In genomic region chr17:65055280-65055707, GRCh38 we compare ENCODE assay signal across 8 cellular contexts. TPM values are rescaled to one million over a fixed set of nuclear protein-coding genes. Genes with fewer than 3 reads are reported as not detected.
A peak's percentile ranks its signal among the peaks of the same experiment; 100 is the strongest.
DNase-seq lines count a peak whose midpoint lies in the region; ATAC-seq, FAIRE-seq and TF ChIP-seq lines count a peak whose summit lies in the region.

No MANE protein-coding gene starts in this region.

- no peak overlapping the region for H2AK5ac ChIP-seq in H1 (ENCODE audit: low read depth, low read length)

- H3K27me3 ChIP-seq in BLaER1 treated with 17β-estradiol and CSF1 and Interleukin-3, amounts not matched to agents 10 nM and 100 nM, result no peaks in the 10 kb centered on the region
- H3K27me3 ChIP-seq in H1 (replicated peaks in 1 of 4; ENCODE audit: control insufficient read depth in 3 of 4, extremely low read depth in 1 of 4, insufficient read depth in 3 of 4, low read length in 3 of 4) (no peaks in the 10 kb centered on the region), neuron (ENCODE audit: insufficient read depth, low read length) (no peaks in the 10 kb centered on the region)

- H2BK5ac ChIP-seq in H1 (ENCODE audit: low read depth, low read length), result no peak overlapping the region

- no peak for FAIRE-seq in H1 (lab: Jason Lieb, UNC)

- peak overlapping the region; percentile 96 to 99 (median 97) for H3K9ac ChIP-seq in BLaER1 treated with 17β-estradiol and CSF1 and Interleukin-3, amounts not matched to agents 10 nM and 100 nM
- H3K9ac ChIP-seq in H1 (replicated peaks in 1 of 4; ENCODE audit: extremely low read depth in 1 of 4, low read depth in 3 of 4, low read length in 3 of 4), result peak overlapping the region in 3 of 4 experiments; percentile 41 to 66 (median 44)

- H2BK120ac ChIP-seq in H1 (replicated peaks; ENCODE audit: low read depth, low read length), result no peak overlapping the region

- H3K14ac ChIP-seq in H1 (ENCODE audit: insufficient read length), result no peak overlapping the region

- H2BK15ac ChIP-seq in H1 (ENCODE audit: low read length), result 0 out of 2 replicates have a peak overlapping the region, but pooled peaks have one; percentile 40

- H3K4me1 ChIP-seq in BLaER1 treated with 17β-estradiol and CSF1 and Interleukin-3, amounts not matched to agents 10 nM and 100 nM, result peaks cover 37 to 63% (median 49%) of the 10 kb centered on the region in 10 experiments
- H3K4me1 ChIP-seq in OCI-LY7 (ENCODE audit: insufficient read depth, low read length, poor library complexity, severe bottlenecking) (peaks cover 60% of the 10 kb centered on the region), H1 (replicated peaks in 1 of 4; ENCODE audit: control insufficient read depth in 3 of 4, insufficient read depth in 4 of 4, low read length in 3 of 4) (peaks cover 4 to 10% (median 6%) of the 10 kb centered on the region in 4 experiments; a peak in 5 of 7 replicates), neuron (ENCODE audit: insufficient read depth, low read length) (peaks cover 15% of the 10 kb centered on the region)

- H3K4me2 ChIP-seq in BLaER1 treated with 17β-estradiol and CSF1 and Interleukin-3, amounts not matched to agents 10 nM and 100 nM, result peak overlapping the region; percentile 62 to 98 (median 85)
- H3K4me2 ChIP-seq in OCI-LY7 (ENCODE audit: low read length), result peak overlapping the region; percentile 81
- H3K4me2 ChIP-seq in H1 (ENCODE audit: insufficient read depth in 1 of 2, low read depth in 2 of 2, low read length in 2 of 2), result peak overlapping the region; percentile 96 to 98

- WGBS in H1 (ENCODE audit: extremely low coverage in 1 of 2, insufficient coverage in 1 of 2, insufficient read length in 1 of 2, insufficient replicate concordance in 2 of 2, low coverage in 1 of 2, low lambda C conversion rate in 2 of 2, missing lambda C conversion rate in 1 of 2), 2 experiments, result 31% methylated on average over 7 of the region's 7 CpGs; no CpG with 5 or more reads in 1 of the 2 experiments

- peak overlapping the region; percentile 75 to 96 (median 88) for H3K4me3 ChIP-seq in BLaER1 treated with 17β-estradiol and CSF1 and Interleukin-3, amounts not matched to agents 10 nM and 100 nM
- H3K4me3 ChIP-seq in OCI-LY7 (ENCODE audit: low read depth, low read length, poor library complexity, severe bottlenecking), result peak overlapping the region; percentile 76
- H3K4me3 ChIP-seq in H1 (ENCODE audit: extremely low read depth in 1 of 4, insufficient read depth in 2 of 4, low read depth in 3 of 4, low read length in 4 of 4), result peak overlapping the region; percentile 68 to 99 (median 89)
- H3K4me3 ChIP-seq in neuron (ENCODE audit: low read length), result peak overlapping the region; percentile 54

- no peaks in the 10 kb centered on the region for H3K9me3 ChIP-seq in BLaER1 treated with 17β-estradiol and CSF1 and Interleukin-3, amounts not matched to agents 10 nM and 100 nM (replicated peaks in 1 of 11)
- H3K9me3 ChIP-seq in OCI-LY7 (ENCODE audit: low read length) (no peaks in the 10 kb centered on the region), H1 (ENCODE audit: insufficient read depth in 2 of 2, low read depth in 1 of 2, low read length in 1 of 2) (no peaks in the 10 kb centered on the region), neuron (ENCODE audit: low read length) (no peaks in the 10 kb centered on the region)

- peaks cover 4% of the 10 kb centered on the region; the same call in 1 of the 2 replicates for H3K79me1 ChIP-seq in H1 (ENCODE audit: low read depth, low read length)

- ATAC-seq in GM21526 (IDR thresholded peaks at IDR 0.05; ENCODE audit: low FRiP score, unreplicated experiment) (peak; percentile 1), HG03457 (IDR thresholded peaks at IDR 0.05; ENCODE audit: unreplicated experiment) (no peak), GM18858 (IDR thresholded peaks at IDR 0.05; ENCODE audit: unreplicated experiment) (no peak)

- POLR2A ChIA-PET in OCI-LY7 (lab: Charles Lee), result interaction anchor here (0.6 to 2.2 kb wide), 7 partner anchors 12 to 88 kb away, joined by 3 to 19 read pairs (median 3); no protein-coding TSS in a partner anchor
- POLR2A ChIA-PET in H1 (lab: Charles Lee; ENCODE audit: partially characterized antibody), result interaction anchor here (0.8 to 1.4 kb wide), 3 partner anchors 11 to 39 kb away, joined by 3 to 4 read pairs (median 3); no protein-coding TSS in a partner anchor

- no peak overlapping the region for H4K8ac ChIP-seq in H1 (ENCODE audit: extremely low read depth, insufficient read depth, low read length)

- TF ChIP-seq EP300 in H1 (IDR thresholded peaks at IDR 0.05; ENCODE audit: borderline replicate concordance in 1 of 2, low read depth in 2 of 2, low read length in 2 of 2), result no peak

- H3K27ac ChIP-seq in BLaER1 treated with 17β-estradiol and CSF1 and Interleukin-3, amounts not matched to agents 10 nM and 100 nM, result peak overlapping the region; percentile 90 to 99 (median 97)
- H3K27ac ChIP-seq in OCI-LY7 (ENCODE audit: low read depth, low read length, poor library complexity, severe bottlenecking) (peak overlapping the region; percentile 84), H1 (ENCODE audit: low read depth, low read length) (no peak overlapping the region)

- BruUV-seq in OCI-LY7 (replicated peaks; lab: Mats Ljungman, UMichigan), result no TSS peak

- H4K5ac ChIP-seq in H1 (ENCODE audit: insufficient read length, low read depth, low read length), result no peak overlapping the region

- no peak for TF ChIP-seq POLR2A in H1 (IDR thresholded peaks at IDR 0.05; ENCODE audit: control extremely low read depth in 1 of 2, low read depth in 2 of 2, low read length in 2 of 2)

- intact Hi-C loops in OCI-LY7 (cut with micrococcal nuclease; ENCODE audit: unreplicated experiment), result loop anchor here (1.0 to 5.0 kb wide), 4 partner anchors 16 to 127 kb away; no protein-coding TSS in a partner anchor

- peaks cover 69% of the 10 kb centered on the region for H3K79me2 ChIP-seq in OCI-LY7 (ENCODE audit: insufficient read depth, low read depth, low read length)
- H3K79me2 ChIP-seq in H1 (ENCODE audit: control insufficient read depth in 1 of 2, insufficient read depth in 2 of 2, low read length in 2 of 2), result peaks cover 8 to 50% of the 10 kb centered on the region in 2 experiments

- no peak overlapping the region for H2BK20ac ChIP-seq in H1 (ENCODE audit: low read length)

- peak overlapping the region; percentile 75; the same call in 1 of the 2 replicates for H3K18ac ChIP-seq in H1 (ENCODE audit: extremely low read depth, low read length)

- H4K20me1 ChIP-seq in BLaER1 treated with 17β-estradiol and CSF1 and Interleukin-3, amounts not matched to agents 10 nM and 100 nM, result peaks cover 18 to 56% (median 51%) of the 10 kb centered on the region in 11 experiments; a peak in 21 of 22 replicates
- peaks cover 32% of the 10 kb centered on the region for H4K20me1 ChIP-seq in OCI-LY7 (ENCODE audit: insufficient read depth, low read length)
- peaks cover 9 to 11% of the 10 kb centered on the region in 2 experiments for H4K20me1 ChIP-seq in H1 (replicated peaks in 1 of 2; ENCODE audit: control insufficient read depth in 1 of 2, insufficient read depth in 2 of 2, low read length in 2 of 2)

- no peak overlapping the region for H4K91ac ChIP-seq in H1 (replicated peaks; ENCODE audit: insufficient read length, low read length)

- no peak overlapping the region for H2BK12ac ChIP-seq in H1 (ENCODE audit: low read depth, low read length)

- H3K23me2 ChIP-seq in H1 (ENCODE audit: low read depth, low read length), result peaks cover 6% of the 10 kb centered on the region

- no peak overlapping the region for H3K4ac ChIP-seq in H1 (replicated peaks; ENCODE audit: insufficient read length, low read depth, low read length)

- H3K9me2 ChIP-seq in OCI-LY7 (ENCODE audit: insufficient read depth, low read length), result no peaks in the 10 kb centered on the region

- no peak overlapping the region for H2AFZ ChIP-seq in OCI-LY7 (ENCODE audit: low read length)
- H2AFZ ChIP-seq in H1 (ENCODE audit: low read length), result no peak overlapping the region
- no peak overlapping the region for H2AFZ ChIP-seq in neuron (ENCODE audit: low read depth, low read length)

- H3K23ac ChIP-seq in H1 (ENCODE audit: insufficient read length), result no peak overlapping the region

- DNase-seq in OCI-LY7 (ENCODE audit: low spot score), result peak; percentile 52
- DNase-seq in H1 (ENCODE audit: low read depth in 1 of 2, low spot score in 2 of 2), result no peak
- DNase-seq in NCI-H146 treated with DMSO at 0.1 percent for 48 hours (lab: John Stamatoyannopoulos, UW; ENCODE audit: unreplicated experiment), result no peak

- H3K36me3 ChIP-seq in BLaER1 treated with 17β-estradiol and CSF1 and Interleukin-3, amounts not matched to agents 10 nM and 100 nM, result peaks cover 31 to 38% (median 33%) of the 10 kb centered on the region in 11 experiments
- H3K36me3 ChIP-seq in OCI-LY7 (ENCODE audit: insufficient read depth, low read length) (peaks cover 56% of the 10 kb centered on the region), H1 (ENCODE audit: control insufficient read depth in 2 of 4, insufficient read depth in 4 of 4, low read length in 3 of 4) (peaks cover 0 to 28% (median 11%) of the 10 kb centered on the region in 4 experiments; a peak in 5 of 8 replicates), neuron (ENCODE audit: insufficient read depth, low read length) (peaks cover 27% of the 10 kb centered on the region)

- CTCF ChIA-PET in OCI-LY7 (lab: Charles Lee; ENCODE audit: unreplicated experiment) (no interaction called here), H1 (lab: Charles Lee; ENCODE audit: partially characterized antibody) (interaction anchor here (0.6 to 1.7 kb wide), 3 partner anchors 15 to 95 kb away, joined by 4 to 5 read pairs (median 5); no protein-coding TSS in a partner anchor)

- no peak overlapping the region for H3K56ac ChIP-seq in H1 (replicated peaks; ENCODE audit: insufficient read length, low read depth, low read length)

- TF ChIP-seq CTCF in OCI-LY7 (conservative IDR thresholded peaks at IDR 0.05; ENCODE audit: low read length), result no peak
- no peak for TF ChIP-seq CTCF in H1 (IDR thresholded peaks at IDR 0.05; ENCODE audit: control extremely low read depth in 1 of 3, insufficient read depth in 1 of 3, low read depth in 1 of 3, low read length in 3 of 3)

- no peak for TF ChIP-seq RAD21 in H1 (IDR thresholded peaks at IDR 0.05 in 1 of 2, conservative IDR thresholded peaks at IDR 0.05 in 1 of 2; ENCODE audit: low read depth in 2 of 2, low read length in 2 of 2)

TF ChIP-seq in H1, 55 proteins besides CTCF, POLR2A, EP300 and RAD21 (continues in another document):
- TF ChIP-seq SUZ12 (IDR thresholded peaks at IDR 0.05; ENCODE audit: low read length) (no peak), EZH2 (IDR thresholded peaks at IDR 0.05; ENCODE audit: low read depth, low read length, severe bottlenecking) (no peak)

RNA-seq across cellular contexts. Expression of gene GNA13, which starts 1.2 kb away (rescaled TPM):
- 70.6 and 76.5 TPM in 2 replicates for total RNA-seq in OCI-LY7 (2014; rRNA removed; shearing (Covaris generic))
- total RNA-seq in OCI-LY7 (2022), result 136 and 141 TPM in 2 replicates
- 55.5 and 58.7 TPM in 2 replicates for total RNA-seq in H1 (2021; fragmentation: NEBNext Ultra II Directional; extraction: Animal tissue kit (Norgen Biotek cat#: 25700))
- polyA plus RNA-seq in H1 (2011; rRNA removed), result 16.2 and 29.2 TPM in 2 replicates
- 28.3 TPM for polyA plus RNA-seq in H1 (2011; cell fraction: cytosol; rRNA removed)
- 12.9 TPM for polyA plus RNA-seq in H1 (2011; cell fraction: nucleus; rRNA removed)
- polyA plus RNA-seq in H1 (2012, experiment 1 of 2), result 17.2 to 33.1 TPM (median 21.4 TPM) in 4 replicates
- 2.4 TPM for polyA plus RNA-seq in H1 (2012, experiment 2 of 2)
- polyA plus RNA-seq in H1 (2013, experiment 1 of 2), result 27.9 TPM
- polyA plus RNA-seq in H1 (2013, experiment 2 of 2), result 25.8 TPM
- 51.9 and 68.1 TPM in 2 replicates for polyA minus RNA-seq in H1 (2011; rRNA and poly(A)+ RNA removed)
- 29.4 TPM for polyA minus RNA-seq in H1 (2011; cell fraction: cytosol; rRNA and poly(A)+ RNA removed)
- polyA minus RNA-seq in H1 (2011; cell fraction: nucleus; rRNA and poly(A)+ RNA removed), result 47.4 TPM
